ENCODE assay signal across 8 cellular contexts in genomic region chr2:10832228-10832936, GRCh38. TPM values are rescaled to one million over a fixed set of nuclear protein-coding genes. Genes with fewer than 3 reads are reported as not detected.
DNase-seq lines count a peak whose midpoint lies in the region; ATAC-seq, FAIRE-seq and TF ChIP-seq lines count a peak whose summit lies in the region.

No MANE protein-coding gene starts in this region.

- no peak for TF ChIP-seq POLR2A in HepG2 (IDR thresholded peaks at IDR 0.05; ENCODE audit: insufficient read depth in 1 of 2, low read depth in 2 of 2, low read length in 2 of 2)

- H3K4me1 ChIP-seq in BE2C (no peaks in the 10 kb centered on the region), HepG2 (ENCODE audit: insufficient read depth, low read length) (no peaks in the 10 kb centered on the region)

- in situ Hi-C loops in HepG2 (cut with HindIII; ENCODE audit: extremely low pct_ligation_motif_present, low pct_unique_long_range_greater_than_20kb), result no loop called here

- TF ChIP-seq CTCF in BE2C (IDR thresholded peaks at IDR 0.05; ENCODE audit: low read depth, low read length), result peak; percentile 99
- TF ChIP-seq CTCF in choroid plexus epithelial cell (conservative IDR thresholded peaks at IDR 0.05; ENCODE audit: low read depth, low read length), result peak; percentile 97
- TF ChIP-seq CTCF in HepG2 (CRISPR knock-in tag; IDR thresholded peaks at IDR 0.05), result peak; percentile 98

- H3K9me3 ChIP-seq in BE2C (no peaks in the 10 kb centered on the region), HepG2 (ENCODE audit: low read length) (no peaks in the 10 kb centered on the region)

- no peak overlapping the region for H2AFZ ChIP-seq in HepG2 (ENCODE audit: low read length)

- no peak overlapping the region for H3K4me2 ChIP-seq in HepG2 (ENCODE audit: low read depth, low read length)

- POLR2A ChIA-PET in HepG2 (lab: Yijun Ruan, JAX), result interaction anchor here (0.6 kb wide), 1 partner anchor 290 kb away, joined by 3 read pairs; no protein-coding TSS in a partner anchor

- 26% methylated on average over 18 of the region's 27 CpGs for WGBS in HepG2 (ENCODE audit: low lambda C conversion rate)

- intact Hi-C loops in HepG2 (cut with micrococcal nuclease; ENCODE audit: unreplicated experiment), result no loop called here

- CTCF ChIA-PET in HepG2 (lab: Yijun Ruan, JAX; ENCODE audit: low intra/inter-chr PET ratio, low total read pairs), result interaction anchor here (0.6 to 5.6 kb wide), 6 partner anchors 14 to 298 kb away, joined by 3 to 66 read pairs (median 6); no protein-coding TSS in a partner anchor

- FAIRE-seq in HepG2 (lab: Jason Lieb, UNC), result peak; percentile 96

- DNase-seq in BE2C (peak; percentile 87), GM19238 (ENCODE audit: insufficient read length, low spot score) (peak; percentile 72), NCI-H460 (ENCODE audit: extremely low read depth, low read depth) (peak; percentile 71), choroid plexus epithelial cell (ENCODE audit: low read depth) (peak; percentile 86), HepG2 (ENCODE audit: low spot score) (peak; percentile 74)
- DNase-seq in activated CD4-positive, alpha-beta T cell treated with anti-CD3 and anti-CD28 coated beads for 48 hours, result peak; percentile 90
- DNase-seq in stimulated activated CD4-positive, alpha-beta T cell treated with anti-CD3 and anti-CD28 coated beads, Interleukin-4, amount 100 ng/mL, for 48 hours (ENCODE audit: low read depth in 2 of 2), result peak; percentile 76 to 86

- H3K27ac ChIP-seq in HepG2 (ENCODE audit: extremely low read length, insufficient read depth, low read length), result no peak overlapping the region

- H3K9ac ChIP-seq in HepG2 (ENCODE audit: insufficient read depth, low read depth, low read length), result no peak overlapping the region

- H3K4me3 ChIP-seq in BE2C (ENCODE audit: low read depth, low read length) (peak overlapping the region; percentile 35), choroid plexus epithelial cell (ENCODE audit: low read depth, low read length) (no peak overlapping the region), HepG2 (replicated peaks in 1 of 3; ENCODE audit: insufficient read depth in 1 of 3, low read depth in 2 of 3, low read length in 3 of 3) (no peak overlapping the region)

- BruUV-seq in HepG2 (replicated peaks; lab: Mats Ljungman, UMichigan), result no TSS peak

- H3K27me3 ChIP-seq in BE2C (no peaks in the 10 kb centered on the region), HepG2 (ENCODE audit: control insufficient read depth in 1 of 2, insufficient read depth in 2 of 2, low read length in 2 of 2) (peaks cover 19 to 76% of the 10 kb centered on the region in 2 experiments)

- peak; percentile 82 for ATAC-seq in HG03432 (IDR thresholded peaks at IDR 0.05; ENCODE audit: unreplicated experiment)
- peak; percentile 85 for ATAC-seq in HepG2

- no peaks in the 10 kb centered on the region for H3K79me2 ChIP-seq in HepG2 (ENCODE audit: insufficient read depth, low read length)

- no peaks in the 10 kb centered on the region for H4K20me1 ChIP-seq in HepG2 (ENCODE audit: insufficient read depth, low read length)

- no peaks in the 10 kb centered on the region for H3K36me3 ChIP-seq in BE2C
- H3K36me3 ChIP-seq in HepG2 (replicated peaks in 1 of 2; ENCODE audit: control insufficient read depth in 1 of 2, insufficient read depth in 2 of 2, low read length in 2 of 2), result no peaks in the 10 kb centered on the region

- TF ChIP-seq EP300 in HepG2 (IDR thresholded peaks at IDR 0.05; ENCODE audit: low read depth in 2 of 2, low read length in 2 of 2), result no peak
- TF ChIP-seq EP300 in HepG2 (CRISPR knock-in tag; IDR thresholded peaks at IDR 0.05; ENCODE audit: borderline replicate concordance), result no peak

- TF ChIP-seq RAD21 in HepG2 (CRISPR knock-in tag; IDR thresholded peaks at IDR 0.05), result peak; percentile 96

TF ChIP-seq in HepG2, 621 proteins besides CTCF, POLR2A, EP300 and RAD21 (continues in another document):
- TF ChIP-seq ZNF251 (CRISPR knock-in tag; IDR thresholded peaks at IDR 0.05), result no peak
- TF ChIP-seq ZBTB39 (CRISPR knock-in tag; IDR thresholded peaks at IDR 0.05), result no peak
- TF ChIP-seq SOX5 (CRISPR knock-in tag; IDR thresholded peaks at IDR 0.05; ENCODE audit: borderline replicate concordance), result 0 out of 2 replicates have a peak, but pooled peaks have one; percentile 12
- 0 out of 2 replicates have a peak, but pooled peaks have one; percentile 17 for TF ChIP-seq ZGPAT (CRISPR knock-in tag; IDR thresholded peaks at IDR 0.05)
- TF ChIP-seq BCLAF1 (IDR thresholded peaks at IDR 0.05), result no peak
- 0 out of 2 replicates have a peak, but pooled peaks have one; percentile 27 for TF ChIP-seq SP4 (CRISPR knock-in tag; IDR thresholded peaks at IDR 0.05)
- TF ChIP-seq ZMYM4 (CRISPR knock-in tag; IDR thresholded peaks at IDR 0.05), result 0 out of 2 replicates have a peak, but pooled peaks have one; percentile 10

RNA-seq across cellular contexts. Expression of gene PDIA6, which starts 19.8 kb away (rescaled TPM):
- polyA plus RNA-seq in BE2C (2012; ENCODE audit: insufficient read depth, insufficient read length, low read depth), result 187 TPM
- total RNA-seq in NCI-H460 (2014; rRNA removed; shearing (Covaris generic)), result 506 and 548 TPM in 2 replicates
- 485 and 540 TPM in 2 replicates for polyA plus RNA-seq in NCI-H460 (2014; cell fraction: nucleus; rRNA removed)
- total RNA-seq in HepG2 (2016; rRNA removed; fragmentation: Illumina TruSeq; extraction: Trizol), result 318 and 642 TPM in 2 replicates
- 56.1 and 61.3 TPM in 2 replicates for total RNA-seq in HepG2 (2016; cell fraction: cytosol; rRNA removed; fragmentation: Illumina TruSeq; extraction: Trizol; ENCODE audit: low read depth)
- 300 and 675 TPM in 2 replicates for total RNA-seq in HepG2 (2016; cell fraction: insoluble cytoplasmic fraction; rRNA removed; fragmentation: Illumina TruSeq; extraction: Trizol)
- total RNA-seq in HepG2 (2016; cell fraction: membrane; rRNA removed; fragmentation: Illumina TruSeq; extraction: Trizol), result 124 and 135 TPM in 2 replicates
- total RNA-seq in HepG2 (2016; cell fraction: nucleus; rRNA removed; fragmentation: Illumina TruSeq; extraction: Trizol), result 502 and 568 TPM in 2 replicates
- polyA plus RNA-seq in HepG2 (2011; rRNA removed), result 418 and 586 TPM in 2 replicates
- polyA plus RNA-seq in HepG2 (2011; cell fraction: cytosol; rRNA removed), result 484 and 553 TPM in 2 replicates
- 135 and 158 TPM in 2 replicates for polyA plus RNA-seq in HepG2 (2011; cell fraction: nucleus; rRNA removed)
- 484 and 600 TPM in 2 replicates for polyA plus RNA-seq in HepG2 (2012)
- 61.3 and 65.3 TPM in 2 replicates for polyA plus RNA-seq in HepG2 (2016; cell fraction: cytosol; fragmentation: Illumina TruSeq; extraction: Trizol; ENCODE audit: low read depth)
- polyA plus RNA-seq in HepG2 (2016; cell fraction: insoluble cytoplasmic fraction; fragmentation: Illumina TruSeq; extraction: Trizol; ENCODE audit: low read depth), result 289 and 301 TPM in 2 replicates
- polyA plus RNA-seq in HepG2 (2016; cell fraction: membrane; fragmentation: Illumina TruSeq; extraction: Trizol; ENCODE audit: low read depth), result 102 and 106 TPM in 2 replicates
- polyA plus RNA-seq in HepG2 (2016; cell fraction: nucleus; fragmentation: Illumina TruSeq; extraction: Trizol; ENCODE audit: insufficient read depth, low read depth), result 690 and 757 TPM in 2 replicates
- polyA minus RNA-seq in HepG2 (2011; rRNA and poly(A)+ RNA removed; ENCODE audit: low replicate concordance), result 87.6 and 158 TPM in 2 replicates
- polyA minus RNA-seq in HepG2 (2011; cell fraction: cytosol; rRNA and poly(A)+ RNA removed), result 230 and 245 TPM in 2 replicates
- polyA minus RNA-seq in HepG2 (2011; cell fraction: nucleus; rRNA and poly(A)+ RNA removed), result 115 and 127 TPM in 2 replicates
